In the genomic region with DNA sequence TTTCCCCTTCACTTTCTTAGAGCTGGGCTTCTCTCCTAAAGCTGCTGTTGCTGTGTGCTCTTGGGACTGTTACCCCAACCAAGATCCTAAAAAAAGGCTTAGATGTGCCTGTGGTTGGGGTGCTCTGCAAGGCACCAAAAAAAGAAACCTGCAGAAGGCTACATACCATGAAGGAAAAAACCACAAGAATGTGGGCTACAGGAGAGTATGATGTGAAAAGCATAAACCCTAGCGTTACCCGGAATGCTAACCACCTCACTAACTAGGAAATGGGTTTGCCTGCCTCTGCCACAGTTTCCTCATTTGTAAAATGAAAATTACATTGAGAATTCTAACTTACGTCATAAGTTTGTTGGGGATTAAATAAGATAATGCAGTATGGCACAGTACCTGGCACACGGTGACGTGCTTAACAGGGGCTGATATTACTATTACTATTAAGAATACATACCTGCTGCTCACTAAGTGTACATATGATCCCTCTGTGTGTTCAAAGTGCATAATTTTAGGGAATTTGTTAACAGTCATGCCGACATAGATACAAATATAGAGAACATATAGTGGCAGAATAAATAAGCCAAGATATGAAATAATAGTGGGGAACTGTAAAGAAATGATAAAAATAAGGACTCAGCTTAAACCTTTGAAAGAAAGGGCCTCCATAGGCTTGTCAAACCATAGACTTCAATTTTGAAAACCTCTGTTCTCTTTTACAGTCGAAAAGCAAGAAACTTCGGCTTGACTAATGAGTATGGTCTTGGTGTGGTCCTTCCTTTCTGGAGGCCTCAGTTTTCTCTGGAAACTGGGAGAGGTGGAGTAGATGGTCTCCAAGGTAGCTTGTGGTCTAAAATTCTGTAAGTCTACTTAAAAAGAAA, we compare ENCODE assay signal across 12 cellular contexts.
DNase-seq lines count a peak whose midpoint lies in the region; ATAC-seq and TF ChIP-seq lines count a peak whose summit lies in the region.
"Had no signal": no experiment of that assay in that cellular context is flagged by ENCODE, and none has a peak within 500 bp of the region (broad histone marks: within the 10 kb centered on the region; RNA-seq: fewer than 3 reads in every experiment).

No MANE protein-coding gene starts in this region.

- H3K4me1 ChIP-seq in gastrocnemius medialis = peaks cover 7 to 12% of the 10 kb centered on the region in 2 donors

- in situ Hi-C loops in gastrocnemius medialis (cut with MboI; ENCODE audit: low sequenced_read_pairs in 4 of 4) = no loop called here

- H3K9me3 ChIP-seq in CD4-positive, alpha-beta T cell (ENCODE audit: control insufficient read depth, low read length) = no peaks in the 10 kb centered on the region
- no peaks in the 10 kb centered on the region for H3K9me3 ChIP-seq in gastrocnemius medialis

- no peak overlapping the region for H3K27ac ChIP-seq in CD4-positive, alpha-beta T cell (ENCODE audit: low read depth, low read length)
- H3K27ac ChIP-seq in gastrocnemius medialis = no peak overlapping the region

- intact Hi-C loops in CD4-positive, alpha-beta T cell (cut with DNase I, micrococcal nuclease) = loop anchor here in 1 of 2 experiments (5.0 kb wide), 1 partner anchor 85 kb away; no protein-coding TSS in a partner anchor
- intact Hi-C loops in activated T-helper 1 cell treated with anti-CD3 and anti-CD28 coated beads, Interleukin-12 subunit alpha, Interleukin-12 subunit beta, Interleukin-2, Interleukin-4 antibody, amounts not matched to agents 30 ng/mL and 10 ng/mL and 1 ng/mL, durations not matched to agents 14 hours and 24 hours and 36 hours (cut with micrococcal nuclease) = loop anchor here (1.0 to 10.0 kb wide), 5 partner anchors 17 to 545 kb away; a partner anchor contains a TSS
- intact Hi-C loops in gastrocnemius medialis (cut with DNase I; ENCODE audit: low total_unique reads) = loop anchor here (2.0 kb wide), 1 partner anchor 19 kb away; no protein-coding TSS in a partner anchor

- peaks cover 52% of the 10 kb centered on the region for H3K4me1 Mint-ChIP-seq in CD4-positive, alpha-beta T cell (ENCODE audit: low read depth)
- peaks cover 61% of the 10 kb centered on the region for H3K4me1 Mint-ChIP-seq in activated T-helper 1 cell treated with anti-CD3 and anti-CD28 coated beads, Interleukin-12 subunit alpha, Interleukin-12 subunit beta, Interleukin-2, Interleukin-4 antibody, amounts not matched to agents 30 ng/mL and 10 ng/mL and 1 ng/mL, durations not matched to agents 14 hours and 24 hours and 36 hours (ENCODE audit: low read depth)
- H3K4me1 Mint-ChIP-seq in naive B cell = peaks cover 19 to 36% (median 29%) of the 10 kb centered on the region in 3 donors

- H3K4me3 ChIP-seq in gastrocnemius medialis = no peak overlapping the region

- no peaks in the 10 kb centered on the region for H3K36me3 Mint-ChIP-seq in CD4-positive, alpha-beta T cell (ENCODE audit: low read depth)
- H3K36me3 Mint-ChIP-seq in activated T-helper 1 cell treated with anti-CD3 and anti-CD28 coated beads, Interleukin-12 subunit alpha, Interleukin-12 subunit beta, Interleukin-2, Interleukin-4 antibody, amounts not matched to agents 30 ng/mL and 10 ng/mL and 1 ng/mL, durations not matched to agents 14 hours and 24 hours and 36 hours (ENCODE audit: low read depth) = peaks cover 6% of the 10 kb centered on the region
- peaks cover 0 to 7% of the 10 kb centered on the region in 2 donors for H3K36me3 Mint-ChIP-seq in naive B cell

- H3K9me3 Mint-ChIP-seq in CD4-positive, alpha-beta T cell = no peaks in the 10 kb centered on the region
- no peaks in the 10 kb centered on the region for H3K9me3 Mint-ChIP-seq in activated T-helper 1 cell treated with anti-CD3 and anti-CD28 coated beads, Interleukin-12 subunit alpha, Interleukin-12 subunit beta, Interleukin-2, Interleukin-4 antibody, amounts not matched to agents 30 ng/mL and 10 ng/mL and 1 ng/mL, durations not matched to agents 14 hours and 24 hours and 36 hours
- H3K9me3 Mint-ChIP-seq in naive B cell = no peaks in the 10 kb centered on the region

- TF ChIP-seq POLR2A in gastrocnemius medialis (IDR thresholded peaks at IDR 0.05) = no peak

- H3K27me3 ChIP-seq in CD4-positive, alpha-beta T cell (ENCODE audit: control insufficient read depth, insufficient read depth, low read length) = no peaks in the 10 kb centered on the region
- H3K27me3 ChIP-seq in gastrocnemius medialis = no peaks in the 10 kb centered on the region

- DNase-seq in CD4-positive, alpha-beta T cell = no peak
- DNase-seq in KG1 (lab: John Stamatoyannopoulos, UW) (peak; percentile 25), naive B cell (peak; percentile 6), epidermal melanocyte (ENCODE audit: insufficient read length, low spot score) (no peak), gastrocnemius medialis (no peak)
- DNase-seq in activated T-helper 1 cell treated with anti-CD3 and anti-CD28 coated beads, Interleukin-12 subunit alpha, Interleukin-12 subunit beta, Interleukin-2, Interleukin-4 antibody, amounts not matched to agents 30 ng/mL and 10 ng/mL and 1 ng/mL, durations not matched to agents 14 hours and 24 hours and 36 hours (ENCODE audit: low spot score) = peak; percentile 36
- DNase-seq: DMS 273 treated with DMSO at 0.1 percent for 48 hours, erythroblast, SHP77, small intestine had no signal

- no peak for TF ChIP-seq CTCF in CD4-positive, alpha-beta T cell (IDR thresholded peaks at IDR 0.05)
- TF ChIP-seq CTCF in gastrocnemius medialis (IDR thresholded peaks at IDR 0.05 in 4 of 5, conservative IDR thresholded peaks at IDR 0.05 in 1 of 5) = no peak

- peak overlapping the region; percentile 76 for H3K27ac Mint-ChIP-seq in CD4-positive, alpha-beta T cell
- H3K27ac Mint-ChIP-seq in activated T-helper 1 cell treated with anti-CD3 and anti-CD28 coated beads, Interleukin-12 subunit alpha, Interleukin-12 subunit beta, Interleukin-2, Interleukin-4 antibody, amounts not matched to agents 30 ng/mL and 10 ng/mL and 1 ng/mL, durations not matched to agents 14 hours and 24 hours and 36 hours = peak overlapping the region; percentile 92
- H3K27ac Mint-ChIP-seq in naive B cell = peak overlapping the region in 2 of 6 donors; percentile 10 to 41

- no peaks in the 10 kb centered on the region for H3K27me3 Mint-ChIP-seq in CD4-positive, alpha-beta T cell
- H3K27me3 Mint-ChIP-seq in activated T-helper 1 cell treated with anti-CD3 and anti-CD28 coated beads, Interleukin-12 subunit alpha, Interleukin-12 subunit beta, Interleukin-2, Interleukin-4 antibody, amounts not matched to agents 30 ng/mL and 10 ng/mL and 1 ng/mL, durations not matched to agents 14 hours and 24 hours and 36 hours (ENCODE audit: insufficient read depth) = no peaks in the 10 kb centered on the region
- no peaks in the 10 kb centered on the region for H3K27me3 Mint-ChIP-seq in naive B cell

- POLR2A ChIA-PET in CD4-positive, alpha-beta T cell (lab: Charles Lee) = interaction anchor here (0.6 to 1.5 kb wide), 6 partner anchors 11 to 139 kb away, joined by 3 to 4 read pairs (median 3); no protein-coding TSS in a partner anchor

- H3K36me3 ChIP-seq in gastrocnemius medialis = no peaks in the 10 kb centered on the region

- CTCF ChIA-PET in CD4-positive, alpha-beta T cell (lab: Charles Lee) = no interaction called here

- ATAC-seq in CD4-positive, alpha-beta T cell (ENCODE audit: poor library complexity) = peak; percentile 40
- ATAC-seq in naive B cell (ENCODE audit: low read depth in 2 of 2) (peak; percentile 51 to 72), HG03159 (IDR thresholded peaks at IDR 0.05; ENCODE audit: unreplicated experiment) (no peak), GM21423 (IDR thresholded peaks at IDR 0.05; ENCODE audit: unreplicated experiment) (no peak), gastrocnemius medialis (no peak)

- peak overlapping the region; percentile 81 for H3K4me3 Mint-ChIP-seq in CD4-positive, alpha-beta T cell
- peak overlapping the region; percentile 67 for H3K4me3 Mint-ChIP-seq in activated T-helper 1 cell treated with anti-CD3 and anti-CD28 coated beads, Interleukin-12 subunit alpha, Interleukin-12 subunit beta, Interleukin-2, Interleukin-4 antibody, amounts not matched to agents 30 ng/mL and 10 ng/mL and 1 ng/mL, durations not matched to agents 14 hours and 24 hours and 36 hours
- peak overlapping the region in 2 of 8 donors; percentile 18 to 38 for H3K4me3 Mint-ChIP-seq in naive B cell

Comparison
In these comparisons a context has a peak if more than half of its experiments do, and no peak if none do; other contexts are left out.
1. ATAC-seq: peak in CD4-positive, alpha-beta T cell (single experiment) and naive B cell (2 of 2); none in HG03159 (single experiment), GM21423 (single experiment) and gastrocnemius medialis (0 of 2).
2. DNase-seq: peak in KG1 (single experiment), activated T-helper 1 cell treated with anti-CD3 and anti-CD28 coated beads, Interleukin-12 subunit alpha, Interleukin-12 subunit beta, Interleukin-2, Interleukin-4 antibody, amounts not matched to agents 30 ng/mL and 10 ng/mL and 1 ng/mL, durations not matched to agents 14 hours and 24 hours and 36 hours (single experiment) and naive B cell (single experiment); none in CD4-positive, alpha-beta T cell (0 of 10), epidermal melanocyte (single experiment) and gastrocnemius medialis (0 of 2).